ENCODE assay signal across 1 cellular context in the genomic region with DNA sequence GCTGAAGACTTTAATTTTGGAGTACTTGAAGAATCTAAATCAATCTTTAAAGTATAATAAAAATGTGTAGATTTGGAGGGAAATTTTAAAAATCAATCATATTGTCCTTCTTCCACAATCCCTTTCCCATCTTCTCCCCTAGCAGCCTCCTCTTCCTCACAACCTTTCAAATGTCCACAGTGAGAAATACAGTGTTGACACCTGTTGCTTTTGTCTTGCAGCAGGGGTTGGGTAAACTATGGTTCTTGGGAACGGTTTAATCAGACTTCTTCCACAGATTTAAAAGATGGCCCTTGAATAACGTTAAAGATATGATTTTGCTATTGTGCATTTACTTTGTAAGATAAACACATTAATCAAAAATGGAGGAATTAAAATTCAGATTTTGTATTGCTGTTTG.
TF ChIP-seq lines count a peak whose summit lies in the region.

No MANE protein-coding gene starts in this region.

TF ChIP-seq in K562, 482 proteins besides CTCF, POLR2A, EP300 and RAD21 (continued from another document):
- no peak for TF ChIP-seq TCF3 (CRISPR knock-in tag; IDR thresholded peaks at IDR 0.05)
- no peak for TF ChIP-seq SMAD3 (CRISPR knock-in tag; conservative IDR thresholded peaks at IDR 0.05)
- TF ChIP-seq WHSC1 (IDR thresholded peaks at IDR 0.05; ENCODE audit: low read length): no peak
- TF ChIP-seq POLR3G (IDR thresholded peaks at IDR 0.05; ENCODE audit: extremely low read depth, insufficient read length, insufficient replicate concordance): no peak
- TF ChIP-seq, protein P1, sequence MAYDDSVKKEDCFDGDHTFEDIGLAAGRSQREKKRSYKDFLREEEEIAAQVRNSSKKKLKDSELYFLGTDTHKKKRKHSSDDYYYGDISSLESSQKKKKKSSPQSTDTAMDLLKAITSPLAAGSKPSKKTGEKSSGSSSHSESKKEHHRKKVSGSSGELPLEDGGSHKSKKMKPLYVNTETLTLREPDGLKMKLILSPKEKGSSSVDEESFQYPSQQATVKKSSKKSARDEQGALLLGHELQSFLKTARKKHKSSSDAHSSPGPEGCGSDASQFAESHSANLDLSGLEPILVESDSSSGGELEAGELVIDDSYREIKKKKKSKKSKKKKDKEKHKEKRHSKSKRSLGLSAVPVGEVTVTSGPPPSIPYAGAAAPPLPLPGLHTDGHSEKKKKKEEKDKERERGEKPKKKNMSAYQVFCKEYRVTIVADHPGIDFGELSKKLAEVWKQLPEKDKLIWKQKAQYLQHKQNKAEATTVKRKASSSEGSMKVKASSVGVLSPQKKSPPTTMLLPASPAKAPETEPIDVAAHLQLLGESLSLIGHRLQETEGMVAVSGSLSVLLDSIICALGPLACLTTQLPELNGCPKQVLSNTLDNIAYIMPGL (CRISPR knock-in tag; IDR thresholded peaks at IDR 0.05): no peak
- TF ChIP-seq NFYB (IDR thresholded peaks at IDR 0.05; ENCODE audit: extremely low read depth, insufficient read length): no peak
- no peak for TF ChIP-seq RBM34 (IDR thresholded peaks at IDR 0.05; ENCODE audit: borderline replicate concordance, insufficient read depth, low read length)
